Comparison of ENCODE assay signal across 24 cellular contexts in the genomic region with DNA sequence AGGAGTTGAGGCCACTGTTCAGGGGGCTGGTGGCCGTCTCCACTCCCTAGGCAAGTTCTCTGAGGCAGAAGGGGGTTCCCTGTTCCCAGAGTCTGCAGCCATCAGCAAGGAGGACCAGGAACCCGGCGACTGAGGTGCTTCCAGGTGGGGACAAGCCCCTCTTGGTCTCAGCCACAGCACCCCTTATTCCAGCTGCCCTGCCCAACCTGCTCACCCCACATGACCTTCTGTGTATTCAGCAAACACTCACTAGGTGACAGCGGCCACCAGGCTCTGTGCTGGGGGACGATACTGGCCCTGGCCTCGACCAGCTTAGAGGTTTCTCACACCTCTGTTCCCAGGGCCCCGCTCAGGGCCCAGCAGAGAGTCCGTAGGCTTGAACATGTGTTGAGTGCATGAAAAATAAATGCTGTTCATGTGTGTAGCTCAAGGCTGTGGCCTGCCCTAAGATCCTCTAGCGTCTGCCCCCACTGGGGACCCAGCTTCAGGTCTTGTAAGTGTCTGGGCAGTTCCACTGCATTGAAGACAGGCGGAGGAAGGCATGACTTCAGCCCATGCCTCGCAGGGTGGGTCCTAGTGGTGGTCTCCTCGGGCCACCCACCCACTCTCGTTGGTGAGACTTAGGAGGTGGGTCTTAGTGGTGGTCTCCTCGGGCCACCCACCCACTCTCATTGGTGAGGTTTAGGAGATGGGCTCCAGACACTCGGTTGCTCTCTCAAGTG. TPM values are rescaled to one million over a fixed set of nuclear protein-coding genes. Genes with fewer than 3 reads are reported as not detected.
DNase-seq lines count a peak whose midpoint lies in the region; ATAC-seq and TF ChIP-seq lines count a peak whose summit lies in the region.
"Had no signal": no experiment of that assay in that cellular context is flagged by ENCODE, and none has a peak within 500 bp of the region (broad histone marks: within the 10 kb centered on the region; RNA-seq: fewer than 3 reads in every experiment).

No MANE protein-coding gene starts in this region.

- H3K4ac ChIP-seq in neuronal stem cell (ENCODE audit: low read length) = no peak overlapping the region

- no peak overlapping the region for H3K4me2 ChIP-seq in SK-N-SH
- H3K4me2 ChIP-seq in neuronal stem cell (ENCODE audit: insufficient read depth, low read length, poor library complexity, severe bottlenecking) = no peak overlapping the region
- H3K4me2 ChIP-seq: BLaER1 had no signal

- TF ChIP-seq CTCF in SK-N-SH (IDR thresholded peaks at IDR 0.05) (no peak), natural killer cell (IDR thresholded peaks at IDR 0.05) (no peak), upper lobe of right lung (IDR thresholded peaks at IDR 0.05) (no peak)

- H3K4me3 Mint-ChIP-seq in natural killer cell treated with Interleukin-12 subunit alpha and Interleukin-12 subunit beta and Interleukin-15 and Interleukin-18, amount 100 ng/mL, for 72 hours = no peak overlapping the region
- H3K4me3 Mint-ChIP-seq in natural killer cell = no peak overlapping the region
- no peak overlapping the region for H3K4me3 Mint-ChIP-seq in activated CD4-positive, alpha-beta memory T cell treated with anti-CD3 and anti-CD28 coated beads for 36 hours
- H3K4me3 Mint-ChIP-seq: CD4-positive, alpha-beta T cell; HFFc6 had no signal

- no peaks in the 10 kb centered on the region for H3K9me3 Mint-ChIP-seq in natural killer cell treated with Interleukin-12 subunit alpha and Interleukin-12 subunit beta and Interleukin-15 and Interleukin-18, amount 100 ng/mL, for 72 hours
- H3K9me3 Mint-ChIP-seq in natural killer cell = no peaks in the 10 kb centered on the region
- H3K9me3 Mint-ChIP-seq in activated CD4-positive, alpha-beta memory T cell treated with anti-CD3 and anti-CD28 coated beads for 36 hours = no peaks in the 10 kb centered on the region
- H3K9me3 Mint-ChIP-seq: CD4-positive, alpha-beta T cell; HFFc6 had no signal

- H3K27ac ChIP-seq in SK-N-SH (ENCODE audit: low read depth in 2 of 2, low read length in 1 of 2) (no peak overlapping the region), neuronal stem cell (replicated peaks; ENCODE audit: low read length) (no peak overlapping the region), upper lobe of right lung (no peak overlapping the region)
- H3K27ac ChIP-seq: 22Rv1, BLaER1, HL-60 had no signal

- H2BK15ac ChIP-seq in neuronal stem cell (ENCODE audit: low read length) = peak overlapping the region; percentile 18

- H3K9ac ChIP-seq in SK-N-SH (no peak overlapping the region), neuronal stem cell (ENCODE audit: low read depth, low read length, poor library complexity) (no peak overlapping the region)
- H3K9ac ChIP-seq: BLaER1 had no signal

- intact Hi-C loops in natural killer cell (cut with micrococcal nuclease) = no loop called here
- intact Hi-C loops in upper lobe of right lung (cut with DNase I) = no loop called here
- intact Hi-C loops in activated CD4-positive, alpha-beta memory T cell treated with anti-CD3 and anti-CD28 coated beads for 36 hours (cut with micrococcal nuclease) = no loop called here

- DNase-seq in SK-N-SH = peak; percentile 9
- peak; percentile 41 for DNase-seq in natural killer cell treated with Interleukin-12 subunit alpha and Interleukin-12 subunit beta and Interleukin-15 and Interleukin-18, amount 100 ng/mL, for 72 hours (ENCODE audit: low spot score)
- no peak for DNase-seq in natural killer cell
- no peak for DNase-seq in neuronal stem cell (ENCODE audit: low spot score)
- peak; percentile 31 for DNase-seq in upper lobe of right lung
- no peak for DNase-seq in activated T-cell treated with anti-CD3 and anti-CD28 coated beads, Interleukin-2, amount 50 U/mL, for 1 hour
- DNase-seq in activated CD4-positive, alpha-beta memory T cell treated with anti-CD3 and anti-CD28 coated beads for 36 hours = no peak
- DNase-seq: ACHN, COR-L47, DMS79, HFFc6, KBM-7, MM.1S, NCI-H1092, NCI-H1436, NCI-H1930, NCI-H2227 treated with DMSO at 0.1 percent for 48 hours, NCI-H510A treated with DMSO at 0.1 percent for 48 hours, NCI-H82 had no signal

- CTCF ChIA-PET in SK-N-SH (lab: Yijun Ruan, JAX) = interaction anchor here (0.5 to 2.7 kb wide), 6 partner anchors 9 to 842 kb away, joined by 3 to 11 read pairs (median 4); no protein-coding TSS in a partner anchor
- CTCF ChIA-PET in activated CD4-positive, alpha-beta memory T cell treated with anti-CD3 and anti-CD28 coated beads for 36 hours (lab: Charles Lee) = interaction anchor here (2.8 kb wide), 1 partner anchor 295 kb away, joined by 13 read pairs; no protein-coding TSS in a partner anchor

- no peaks in the 10 kb centered on the region for H3K4me1 Mint-ChIP-seq in natural killer cell treated with Interleukin-12 subunit alpha and Interleukin-12 subunit beta and Interleukin-15 and Interleukin-18, amount 100 ng/mL, for 72 hours (ENCODE audit: low read depth in 2 of 2)
- H3K4me1 Mint-ChIP-seq in natural killer cell = no peaks in the 10 kb centered on the region
- H3K4me1 Mint-ChIP-seq in activated CD4-positive, alpha-beta memory T cell treated with anti-CD3 and anti-CD28 coated beads for 36 hours (ENCODE audit: low read depth) = no peaks in the 10 kb centered on the region

- H3K36me3 Mint-ChIP-seq in natural killer cell treated with Interleukin-12 subunit alpha and Interleukin-12 subunit beta and Interleukin-15 and Interleukin-18, amount 100 ng/mL, for 72 hours = no peaks in the 10 kb centered on the region
- H3K36me3 Mint-ChIP-seq in natural killer cell = no peaks in the 10 kb centered on the region
- H3K36me3 Mint-ChIP-seq in activated CD4-positive, alpha-beta memory T cell treated with anti-CD3 and anti-CD28 coated beads for 36 hours = no peaks in the 10 kb centered on the region

- H3K27ac Mint-ChIP-seq in natural killer cell treated with Interleukin-12 subunit alpha and Interleukin-12 subunit beta and Interleukin-15 and Interleukin-18, amount 100 ng/mL, for 72 hours = no peak overlapping the region
- no peak overlapping the region for H3K27ac Mint-ChIP-seq in natural killer cell
- H3K27ac Mint-ChIP-seq in activated CD4-positive, alpha-beta memory T cell treated with anti-CD3 and anti-CD28 coated beads for 36 hours = no peak overlapping the region
- H3K27ac Mint-ChIP-seq: CD4-positive, alpha-beta T cell; HFFc6 had no signal

- H4K8ac ChIP-seq in neuronal stem cell (ENCODE audit: low read depth, low read length) = no peak overlapping the region

- POLR2A ChIA-PET in SK-N-SH (lab: Yijun Ruan, JAX) = no interaction called here
- POLR2A ChIA-PET in activated CD4-positive, alpha-beta memory T cell treated with anti-CD3 and anti-CD28 coated beads for 36 hours (lab: Charles Lee) = no interaction called here

- H3K23ac ChIP-seq in neuronal stem cell (ENCODE audit: low read depth, low read length, poor library complexity) = peak overlapping the region; percentile 33

- no peaks in the 10 kb centered on the region for H3K79me1 ChIP-seq in neuronal stem cell (ENCODE audit: low read depth, low read length)

- no peaks in the 10 kb centered on the region for H4K20me1 ChIP-seq in SK-N-SH (ENCODE audit: insufficient read depth)
- H4K20me1 ChIP-seq: BLaER1 had no signal

- no peaks in the 10 kb centered on the region for H3K79me2 ChIP-seq in SK-N-SH (ENCODE audit: insufficient read depth)

- H3K4me1 ChIP-seq in SK-N-SH (ENCODE audit: control insufficient read depth in 1 of 2, insufficient read depth in 2 of 2, low read depth in 1 of 2, low read length in 1 of 2) = peaks cover 0 to 13% of the 10 kb centered on the region in 2 experiments; a peak in 1 of 4 replicates
- peaks cover 0 to 11% of the 10 kb centered on the region in 2 donors for H3K4me1 ChIP-seq in neuronal stem cell (ENCODE audit: control insufficient read depth in 2 of 2, insufficient read depth in 1 of 2, low read depth in 1 of 2, low read length in 2 of 2)
- H3K4me1 ChIP-seq in upper lobe of right lung = no peaks in the 10 kb centered on the region

- H2BK120ac ChIP-seq in neuronal stem cell (ENCODE audit: low read depth, low read length) = no peak overlapping the region

- no peaks in the 10 kb centered on the region for H3K27me3 Mint-ChIP-seq in natural killer cell treated with Interleukin-12 subunit alpha and Interleukin-12 subunit beta and Interleukin-15 and Interleukin-18, amount 100 ng/mL, for 72 hours
- no peaks in the 10 kb centered on the region for H3K27me3 Mint-ChIP-seq in natural killer cell (ENCODE audit: low read depth in 2 of 2)
- H3K27me3 Mint-ChIP-seq in activated CD4-positive, alpha-beta memory T cell treated with anti-CD3 and anti-CD28 coated beads for 36 hours = no peaks in the 10 kb centered on the region
- H3K27me3 Mint-ChIP-seq: CD4-positive, alpha-beta T cell had no signal

- H2BK12ac ChIP-seq in neuronal stem cell (ENCODE audit: low read length) = peak overlapping the region; percentile 64

- H4K91ac ChIP-seq in neuronal stem cell (ENCODE audit: low read depth, low read length, poor library complexity) = no peak overlapping the region

- H3K18ac ChIP-seq in neuronal stem cell (ENCODE audit: low read length) = peak overlapping the region; percentile 57

- H3K9me3 ChIP-seq in SK-N-SH (no peaks in the 10 kb centered on the region), neuronal stem cell (replicated peaks in 1 of 2; ENCODE audit: control insufficient read depth in 2 of 2, insufficient read depth in 1 of 2, low read depth in 1 of 2, low read length in 2 of 2) (no peaks in the 10 kb centered on the region), upper lobe of right lung (no peaks in the 10 kb centered on the region)
- H3K9me3 ChIP-seq: BLaER1 had no signal

- no peaks in the 10 kb centered on the region for H3F3A ChIP-seq in SK-N-SH (replicated peaks; ENCODE audit: insufficient read depth)

- WGBS in SK-N-SH (ENCODE audit: low lambda C conversion rate) = 64% methylated on average over 6 of the region's 15 CpGs
- WGBS in neuronal stem cell (ENCODE audit: extremely low coverage in 2 of 2, insufficient read length in 2 of 2, insufficient replicate concordance in 1 of 2), 2 donors = no CpG with 5 or more reads among the region's 15 CpGs

- H3K4me3 ChIP-seq in SK-N-SH (ENCODE audit: low read depth in 2 of 2, low read length in 1 of 2) (no peak overlapping the region), neuronal stem cell (ENCODE audit: low read length in 2 of 2) (no peak overlapping the region), upper lobe of right lung (no peak overlapping the region)
- H3K4me3 ChIP-seq: BLaER1 had no signal

- ATAC-seq in SK-N-SH treated with all-trans-retinoic acid at 6 μM for 48 hours = no peak
- no peak for ATAC-seq in natural killer cell treated with Interleukin-12 subunit alpha and Interleukin-12 subunit beta and Interleukin-15 and Interleukin-18, amount 100 ng/mL, for 72 hours
- ATAC-seq in natural killer cell = no peak
- ATAC-seq in upper lobe of right lung = no peak

- no peak for TF ChIP-seq EP300 in SK-N-SH (IDR thresholded peaks at IDR 0.05; ENCODE audit: borderline replicate concordance in 1 of 2, low read depth in 1 of 2, low read length in 1 of 2)

- H3K14ac ChIP-seq in neuronal stem cell (ENCODE audit: low read length) = peak overlapping the region; percentile 44

- no peak for TF ChIP-seq RAD21 in SK-N-SH (IDR thresholded peaks at IDR 0.05; ENCODE audit: low read length)

- H3K27me3 ChIP-seq in SK-N-SH (ENCODE audit: insufficient read depth) (no peaks in the 10 kb centered on the region), neuronal stem cell (ENCODE audit: control insufficient read depth in 3 of 3, insufficient read depth in 3 of 3, low read depth in 1 of 3, low read length in 3 of 3) (peaks cover 0 to 2% (median 0%) of the 10 kb centered on the region in 3 experiments), upper lobe of right lung (no peaks in the 10 kb centered on the region)
- H3K27me3 ChIP-seq: BLaER1 had no signal

- H2AFZ ChIP-seq in SK-N-SH (ENCODE audit: low read depth) (no peak overlapping the region), neuronal stem cell (ENCODE audit: low read length) (no peak overlapping the region)

- H2BK5ac ChIP-seq in neuronal stem cell (ENCODE audit: low read length) = peak overlapping the region; percentile 35

- no peaks in the 10 kb centered on the region for H3K9me2 ChIP-seq in SK-N-SH

- peak overlapping the region; percentile 44 for H2AK5ac ChIP-seq in neuronal stem cell (ENCODE audit: low read depth, low read length)

- H3K36me3 ChIP-seq in SK-N-SH (replicated peaks in 1 of 2; ENCODE audit: control insufficient read depth in 1 of 2, insufficient read depth in 2 of 2, low read length in 1 of 2) = no peaks in the 10 kb centered on the region
- no peaks in the 10 kb centered on the region for H3K36me3 ChIP-seq in neuronal stem cell (replicated peaks in 1 of 2; ENCODE audit: control insufficient read depth in 2 of 2, insufficient read depth in 2 of 2, low read length in 2 of 2)
- no peaks in the 10 kb centered on the region for H3K36me3 ChIP-seq in upper lobe of right lung
- H3K36me3 ChIP-seq: BLaER1 had no signal

RNA-seq across cellular contexts. Expression of gene NT5M, which starts 44.2 kb away (rescaled TPM):
- polyA plus RNA-seq in SK-N-SH (2012; rRNA removed) = 3.3 and 3.9 TPM in 2 replicates
- 1.6 and 2.4 TPM in 2 replicates for polyA plus RNA-seq in SK-N-SH (2012; cell fraction: cytosol; rRNA removed)
- polyA plus RNA-seq in SK-N-SH (2012; cell fraction: nucleus; rRNA removed) = 4.1 and 5.3 TPM in 2 replicates
- total RNA-seq in natural killer cell treated with Interleukin-12 subunit alpha and Interleukin-12 subunit beta and Interleukin-15 and Interleukin-18, amount 100 ng/mL, for 72 hours = 1 to 10 TPM; 2.0 to 4.5 TPM
- 1 to 10 TPM; 3.5 to 4.4 (median 4.1) TPM for total RNA-seq in natural killer cell
- polyA plus RNA-seq in neuronal stem cell (2013, experiment 1 of 2) = 6.8 TPM
- polyA plus RNA-seq in neuronal stem cell (2013, experiment 2 of 2) = 7.4 TPM
- 1.9 TPM for total RNA-seq in upper lobe of right lung
- total RNA-seq in activated CD4-positive, alpha-beta memory T cell treated with anti-CD3 and anti-CD28 coated beads for 36 hours = 1 to 10 TPM; 8.5 to 9.3 TPM

Comparison
In these comparisons a context has a peak if more than half of its experiments do, and no peak if none do; other contexts are left out.
1. DNase-seq: peak in SK-N-SH (single experiment), natural killer cell treated with Interleukin-12 subunit alpha and Interleukin-12 subunit beta and Interleukin-15 and Interleukin-18, amount 100 ng/mL, for 72 hours (single experiment) and upper lobe of right lung (single experiment); none in natural killer cell (single experiment), neuronal stem cell (single experiment), activated T-cell treated with anti-CD3 and anti-CD28 coated beads, Interleukin-2, amount 50 U/mL, for 1 hour (single experiment) and activated CD4-positive, alpha-beta memory T cell treated with anti-CD3 and anti-CD28 coated beads for 36 hours (single experiment).